ENCODE assay signal across 28 cellular contexts in the genomic region with DNA sequence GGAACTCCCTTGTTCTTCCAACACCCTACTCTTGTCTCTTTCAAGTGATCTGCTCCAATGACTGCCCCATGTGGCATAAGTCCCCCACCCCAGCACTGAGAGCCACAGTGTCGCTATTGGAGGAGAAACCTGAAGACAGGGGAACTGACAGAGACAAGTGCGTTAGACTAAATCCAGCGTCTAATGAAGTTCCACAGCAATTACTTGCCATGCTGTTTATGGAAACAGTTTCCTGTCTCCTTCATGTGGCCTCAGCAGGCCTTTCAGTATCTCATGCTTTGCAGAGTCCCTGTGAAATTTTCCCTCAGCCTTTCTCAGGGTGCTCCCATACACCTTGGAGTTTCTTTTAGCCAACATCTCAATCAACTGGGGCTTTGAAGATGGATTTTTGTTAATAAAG.
DNase-seq lines count a peak whose midpoint lies in the region; ATAC-seq, FAIRE-seq and TF ChIP-seq lines count a peak whose summit lies in the region.
"Had no signal": no experiment of that assay in that cellular context is flagged by ENCODE, and none has a peak within 500 bp of the region (broad histone marks: within the 10 kb centered on the region; RNA-seq: fewer than 3 reads in every experiment).

No MANE protein-coding gene starts in this region.

- intact Hi-C loops in natural killer cell (cut with micrococcal nuclease), result no loop called here
- intact Hi-C loops in GM12878 (cut with micrococcal nuclease; ENCODE audit: unreplicated experiment), result no loop called here

- POLR2A ChIA-PET in GM12878 (lab: Charles Lee), result interaction anchor here (0.9 to 1.7 kb wide), 3 partner anchors 8 to 12 kb away, joined by 3 to 4 read pairs (median 3); no protein-coding TSS in a partner anchor

- H3K79me2 ChIP-seq in GM12878 (ENCODE audit: control insufficient read depth, insufficient read depth, low read length), result no peaks in the 10 kb centered on the region

- H4K20me1 ChIP-seq in GM12878 (ENCODE audit: control insufficient read depth, insufficient read depth), result no peaks in the 10 kb centered on the region

- SMC1A ChIA-PET in GM12878 (lab: Charles Lee; ENCODE audit: uncharacterized antibody, unreplicated experiment), result interaction anchor here (0.8 to 3.0 kb wide), 2 partner anchors 8 to 322 kb away, joined by 4 to 17 read pairs; no protein-coding TSS in a partner anchor

- TF ChIP-seq CTCF in natural killer cell (IDR thresholded peaks at IDR 0.05), result no peak
- TF ChIP-seq CTCF in GM12878 (IDR thresholded peaks at IDR 0.05 in 2 of 3, conservative IDR thresholded peaks at IDR 0.05 in 1 of 3; ENCODE audit: control insufficient read depth in 2 of 3, extremely low read depth in 1 of 3, insufficient read depth in 1 of 3, low read depth in 3 of 3, low read length in 3 of 3), result no peak

- no peak for FAIRE-seq in GM12878 (lab: Jason Lieb, UNC)
- FAIRE-seq: bronchial epithelial cell, pancreas, RCC 7860, urothelium cell line had no signal

- H3K36me3 ChIP-seq in GM12878 (ENCODE audit: control insufficient read depth in 2 of 2, insufficient read depth in 2 of 2, low read length in 1 of 2), result no peaks in the 10 kb centered on the region
- H3K36me3 ChIP-seq: colonic mucosa, heart right ventricle, lower lobe of right lung, pancreas had no signal

- RAD21 ChIA-PET in GM12878 (lab: Charles Lee; ENCODE audit: unreplicated experiment), result interaction anchor here (1.0 kb wide), 1 partner anchor 8 kb away, joined by 3 read pairs; no protein-coding TSS in a partner anchor

- H3K27me3 Mint-ChIP-seq in T-helper 1 cell treated with Interleukin-12 subunit alpha and Interleukin-12 subunit beta and Interleukin-4 antibody, amounts not matched to agents 30 μg/mL and 1 μg/mL, for 36 hours (ENCODE audit: low read depth), result no peaks in the 10 kb centered on the region
- no peaks in the 10 kb centered on the region for H3K27me3 Mint-ChIP-seq in natural killer cell (ENCODE audit: low read depth in 2 of 2)
- no peaks in the 10 kb centered on the region for H3K27me3 Mint-ChIP-seq in natural killer cell treated with Interleukin-12 subunit alpha and Interleukin-12 subunit beta and Interleukin-15 and Interleukin-18, amount 100 ng/mL, for 72 hours

- H3K4me1 ChIP-seq in GM12878 (ENCODE audit: control insufficient read depth, insufficient read depth, low read length), result peaks cover 15% of the 10 kb centered on the region
- H3K4me1 ChIP-seq: colonic mucosa, foreskin keratinocyte, lower lobe of right lung, pancreas had no signal

- no TSS peak for BruUV-seq in GM12878 (replicated peaks; lab: Mats Ljungman, UMichigan)

- H3K36me3 Mint-ChIP-seq in T-helper 1 cell treated with Interleukin-12 subunit alpha and Interleukin-12 subunit beta and Interleukin-4 antibody, amounts not matched to agents 30 μg/mL and 1 μg/mL, for 36 hours (ENCODE audit: low read depth), result peaks cover 42% of the 10 kb centered on the region
- peaks cover 12% of the 10 kb centered on the region for H3K36me3 Mint-ChIP-seq in natural killer cell
- H3K36me3 Mint-ChIP-seq in natural killer cell treated with Interleukin-12 subunit alpha and Interleukin-12 subunit beta and Interleukin-15 and Interleukin-18, amount 100 ng/mL, for 72 hours, result peaks cover 32% of the 10 kb centered on the region

- peak overlapping the region; percentile 21 for H3K27ac Mint-ChIP-seq in T-helper 1 cell treated with Interleukin-12 subunit alpha and Interleukin-12 subunit beta and Interleukin-4 antibody, amounts not matched to agents 30 μg/mL and 1 μg/mL, for 36 hours
- H3K27ac Mint-ChIP-seq in natural killer cell, result peak overlapping the region; percentile 81 to 83
- peak overlapping the region in 1 of 2 donors; percentile 95 for H3K27ac Mint-ChIP-seq in natural killer cell treated with Interleukin-12 subunit alpha and Interleukin-12 subunit beta and Interleukin-15 and Interleukin-18, amount 100 ng/mL, for 72 hours

- H3K4me1 Mint-ChIP-seq in T-helper 1 cell treated with Interleukin-12 subunit alpha and Interleukin-12 subunit beta and Interleukin-4 antibody, amounts not matched to agents 30 μg/mL and 1 μg/mL, for 36 hours (ENCODE audit: low read depth), result peaks cover 64% of the 10 kb centered on the region
- peaks cover 68 to 85% of the 10 kb centered on the region in 2 donors for H3K4me1 Mint-ChIP-seq in natural killer cell
- H3K4me1 Mint-ChIP-seq in natural killer cell treated with Interleukin-12 subunit alpha and Interleukin-12 subunit beta and Interleukin-15 and Interleukin-18, amount 100 ng/mL, for 72 hours (ENCODE audit: low read depth in 2 of 2), result peaks cover 57 to 63% of the 10 kb centered on the region in 2 donors

- peaks cover 8% of the 10 kb centered on the region for H3K9me3 ChIP-seq in GM12878 (replicated peaks; ENCODE audit: control insufficient read depth, insufficient read depth, low read length)
- H3K9me3 ChIP-seq: pancreas had no signal

- in situ Hi-C loops in GM12878 (cut with MboI), result no loop called here

- H3K4me3 Mint-ChIP-seq in T-helper 1 cell treated with Interleukin-12 subunit alpha and Interleukin-12 subunit beta and Interleukin-4 antibody, amounts not matched to agents 30 μg/mL and 1 μg/mL, for 36 hours, result no peak overlapping the region
- H3K4me3 Mint-ChIP-seq in natural killer cell, result no peak overlapping the region
- no peak overlapping the region for H3K4me3 Mint-ChIP-seq in natural killer cell treated with Interleukin-12 subunit alpha and Interleukin-12 subunit beta and Interleukin-15 and Interleukin-18, amount 100 ng/mL, for 72 hours

- no peak for DNase-seq in T-helper 1 cell
- no peak for DNase-seq in natural killer cell
- DNase-seq in natural killer cell treated with Interleukin-12 subunit alpha and Interleukin-12 subunit beta and Interleukin-15 and Interleukin-18, amount 100 ng/mL, for 72 hours (ENCODE audit: low spot score), result no peak
- DNase-seq in GM12878 (ENCODE audit: low read depth, low spot score), result no peak
- no peak for DNase-seq in NCI-H524 (lab: John Stamatoyannopoulos, UW)
- no peak for DNase-seq in NCI-H524 treated with DMSO at 0.1 percent for 48 hours (lab: John Stamatoyannopoulos, UW)
- DNase-seq: activated effector memory CD4-positive, alpha-beta T cell treated with anti-CD3 and anti-CD28 coated beads, Interleukin-2, amount 50 U/mL, for 16 hours; colonic mucosa; foreskin keratinocyte; heart right ventricle; KG1; kidney glomerular epithelial cell; lower lobe of right lung; MM.1S; NCI-H2029; NCI-H2227 treated with DMSO at 0.1 percent for 48 hours; pancreas; SIG-M5; stimulated activated CD4-positive, alpha-beta T cell treated with anti-CD3 and anti-CD28 coated beads, Interleukin-2, amount 100 ng/mL, for 48 hours; SW 1271 had no signal

- H3K9me3 Mint-ChIP-seq in T-helper 1 cell treated with Interleukin-12 subunit alpha and Interleukin-12 subunit beta and Interleukin-4 antibody, amounts not matched to agents 30 μg/mL and 1 μg/mL, for 36 hours, result peaks cover 38% of the 10 kb centered on the region
- H3K9me3 Mint-ChIP-seq in natural killer cell, result peaks cover 0 to 7% of the 10 kb centered on the region in 2 donors
- H3K9me3 Mint-ChIP-seq in natural killer cell treated with Interleukin-12 subunit alpha and Interleukin-12 subunit beta and Interleukin-15 and Interleukin-18, amount 100 ng/mL, for 72 hours, result peaks cover 13% of the 10 kb centered on the region

- CTCF ChIA-PET in GM12878 (lab: Yijun Ruan, JAX), result interaction anchor here (1.0 kb wide), 1 partner anchor 10 kb away, joined by 3 read pairs; no protein-coding TSS in a partner anchor

- WGBS in GM12878 (ENCODE audit: insufficient coverage, insufficient replicate concordance, low lambda C conversion rate, missing lambda C conversion rate), result 49% methylated on average over 3 of the region's 3 CpGs

- TF ChIP-seq EP300 in GM12878 (IDR thresholded peaks at IDR 0.05; ENCODE audit: borderline replicate concordance in 1 of 2, control insufficient read depth in 1 of 2, low read depth in 2 of 2, low read length in 2 of 2), result no peak

- H2AFZ ChIP-seq in GM12878 (ENCODE audit: control insufficient read depth, low read depth, low read length), result peak overlapping the region; percentile 19

- no peak for ATAC-seq in natural killer cell
- no peak for ATAC-seq in natural killer cell treated with Interleukin-12 subunit alpha and Interleukin-12 subunit beta and Interleukin-15 and Interleukin-18, amount 100 ng/mL, for 72 hours
- ATAC-seq in GM12878, result no peak
- ATAC-seq in HG03354 (IDR thresholded peaks at IDR 0.05; ENCODE audit: poor library complexity, severe bottlenecking, unreplicated experiment), result no peak
- ATAC-seq: activated CD4-positive, CD25-positive, alpha-beta regulatory T cell treated with anti-CD3 and anti-CD28 coated beads, Interleukin-2, amount 50 U/mL, for 24 hours; foreskin keratinocyte; heart right ventricle; lower lobe of right lung; pancreas had no signal

- H3K4me2 ChIP-seq in GM12878 (ENCODE audit: control insufficient read depth, insufficient read depth), result no peak overlapping the region

- H3K27me3 ChIP-seq in GM12878 (replicated peaks in 1 of 2; ENCODE audit: control insufficient read depth in 2 of 2, insufficient read depth in 2 of 2, low read length in 1 of 2), result no peaks in the 10 kb centered on the region
- H3K27me3 ChIP-seq: colonic mucosa, heart right ventricle, pancreas had no signal

- TF ChIP-seq RAD21 in GM12878 (IDR thresholded peaks at IDR 0.05; ENCODE audit: insufficient read depth, low read depth, low read length), result no peak

- no peak overlapping the region for H3K4me3 ChIP-seq in GM12878
- H3K4me3 ChIP-seq: colonic mucosa, heart right ventricle, lower lobe of right lung, pancreas had no signal

- no peak for TF ChIP-seq POLR2A in GM12878 (IDR thresholded peaks at IDR 0.05; ENCODE audit: low read depth, low read length)

- H3K27ac ChIP-seq in GM12878 (ENCODE audit: control insufficient read depth, insufficient read depth), result no peak overlapping the region
- H3K27ac ChIP-seq: 22Rv1, C4-2B, colonic mucosa, foreskin keratinocyte, heart right ventricle, lower lobe of right lung, pancreas had no signal

- no peak overlapping the region for H3K9ac ChIP-seq in GM12878 (ENCODE audit: control insufficient read depth, insufficient read depth, low read length)
